8 cellular contexts compared by ENCODE assay signal in the genomic region with DNA sequence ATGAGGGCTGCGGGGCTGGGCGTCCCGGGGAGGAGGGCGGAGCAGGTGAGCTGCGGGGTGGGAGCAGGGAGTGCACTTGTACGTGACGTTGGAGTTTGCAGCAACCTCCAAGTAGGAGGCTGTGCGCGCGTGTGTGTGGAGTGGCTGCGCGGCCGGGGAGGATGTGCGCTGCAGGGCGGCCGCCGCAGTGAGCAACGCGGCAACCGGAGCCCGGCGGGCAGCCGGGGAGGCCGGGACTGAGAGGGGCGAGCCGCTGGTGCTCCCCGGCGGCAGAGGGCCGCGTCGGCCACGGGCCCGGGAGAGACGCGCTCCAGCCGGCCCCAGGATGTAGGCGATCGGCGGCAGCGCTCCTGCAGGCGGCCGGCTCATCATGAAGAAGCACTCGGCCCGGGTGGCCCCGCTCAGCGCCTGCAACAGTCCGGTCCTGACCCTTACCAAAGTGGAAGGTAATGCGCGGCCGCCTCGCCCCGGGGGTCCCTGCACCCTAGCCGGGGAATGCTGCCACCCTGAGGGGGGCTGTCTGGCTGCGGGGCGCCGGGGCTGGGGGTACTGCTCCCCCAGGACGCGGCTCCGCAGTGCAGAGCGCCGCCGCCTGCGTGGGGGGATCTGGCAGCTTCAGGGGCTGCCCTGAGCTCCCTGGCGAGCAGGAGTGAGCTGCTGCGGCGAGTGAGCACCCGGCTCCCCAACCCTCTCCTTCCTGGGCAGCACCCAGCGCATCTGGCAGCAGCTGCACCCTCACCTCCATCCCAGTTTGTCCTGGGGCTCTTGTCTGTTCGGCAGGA.
A peak's percentile ranks its signal among the peaks of the same experiment; 100 is the strongest.
DNase-seq lines count a peak whose midpoint lies in the region; ATAC-seq and TF ChIP-seq lines count a peak whose summit lies in the region.

No MANE protein-coding gene starts in this region.

- H3K9me3 Mint-ChIP-seq in MCF 10A (ENCODE audit: unreplicated experiment), result peaks cover 7% of the 10 kb centered on the region

- no TSS peak for BruUV-seq in MCF 10A (replicated peaks; lab: Mats Ljungman, UMichigan)

- peak overlapping the region; percentile 48; the same call in 1 of the 2 replicates for H3K4me3 ChIP-seq in GM08714 (ENCODE audit: low read length)

- peak; percentile 58 for ATAC-seq in HG02642 (IDR thresholded peaks at IDR 0.05; ENCODE audit: poor library complexity, unreplicated experiment)
- ATAC-seq in left lobe of liver, result peak; percentile 65

- intact Hi-C loops in MCF 10A (cut with micrococcal nuclease), result no loop called here

- no peaks in the 10 kb centered on the region for H3K4me1 Mint-ChIP-seq in MCF 10A (ENCODE audit: insufficient read depth, unreplicated experiment)

- H3K27me3 Mint-ChIP-seq in MCF 10A (ENCODE audit: insufficient read depth, unreplicated experiment), result no peaks in the 10 kb centered on the region

- POLR2A ChIA-PET in MCF 10A (lab: Yijun Ruan, JAX), result interaction anchor here (0.6 to 1.5 kb wide), 5 partner anchors 10 to 91 kb away, joined by 3 to 6 read pairs (median 3); no protein-coding TSS in a partner anchor

- TF ChIP-seq CTCF in MCF 10A (IDR thresholded peaks at IDR 0.05; ENCODE audit: unreplicated experiment), result no peak

- no peaks in the 10 kb centered on the region for H3K36me3 Mint-ChIP-seq in MCF 10A (ENCODE audit: insufficient read depth, unreplicated experiment)

- no peak overlapping the region for H3K27ac Mint-ChIP-seq in MCF 10A (ENCODE audit: low read depth, unreplicated experiment)

- peak; percentile 29 for DNase-seq in RPMI7951 (ENCODE audit: low read depth)
- DNase-seq in MCF 10A (ENCODE audit: unreplicated experiment), result no peak
- DNase-seq in left lobe of liver (ENCODE audit: low spot score), result no peak
- DNase-seq in stimulated activated CD8-positive, alpha-beta memory T cell treated with anti-CD3 and anti-CD28 coated beads, Interleukin-4, amount 100 ng/mL, for 48 hours, result peak; percentile 44
- no peak for DNase-seq in mesenteric fat pad (ENCODE audit: low spot score)
- DNase-seq in DMS153 (lab: John Stamatoyannopoulos, UW), result no peak

- CTCF ChIA-PET in MCF 10A (lab: Yijun Ruan, JAX), result interaction anchor here (0.6 to 4.5 kb wide), 8 partner anchors 22 to 557 kb away, joined by 3 to 37 read pairs (median 4); no protein-coding TSS in a partner anchor

- H3K4me3 Mint-ChIP-seq in MCF 10A (ENCODE audit: unreplicated experiment), result peak overlapping the region; percentile 67

Comparison
In these comparisons a context has a peak if more than half of its experiments do, and no peak if none do; other contexts are left out.
1. DNase-seq: peak in RPMI7951 (single experiment) and stimulated activated CD8-positive, alpha-beta memory T cell treated with anti-CD3 and anti-CD28 coated beads, Interleukin-4, amount 100 ng/mL, for 48 hours (single experiment); none in MCF 10A (single experiment), left lobe of liver (single experiment), mesenteric fat pad (single experiment) and DMS153 (single experiment).